In the genomic region with DNA sequence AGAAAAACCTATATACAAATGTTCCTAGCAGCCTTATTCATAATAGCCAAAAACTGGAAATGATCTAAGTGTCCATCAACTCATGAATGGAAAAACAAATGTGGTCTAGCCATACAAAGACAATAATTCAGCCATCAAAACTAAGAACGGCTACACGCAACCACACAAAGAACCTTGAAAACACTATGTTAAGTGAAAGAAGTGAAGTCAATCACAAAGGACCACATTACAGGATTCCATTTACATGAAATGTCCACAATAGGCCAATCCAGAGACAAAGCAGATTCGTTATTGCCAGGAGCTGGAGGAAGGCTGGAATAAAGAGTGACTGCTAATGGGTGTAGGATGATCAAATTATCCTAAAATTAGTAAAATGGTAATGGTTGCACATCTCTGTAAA, we compare ENCODE assay signal across 23 cellular contexts. TPM values are rescaled to one million over a fixed set of nuclear protein-coding genes. Genes with fewer than 3 reads are reported as not detected.
DNase-seq lines count a peak whose midpoint lies in the region; ATAC-seq and TF ChIP-seq lines count a peak whose summit lies in the region.
"Had no signal": no experiment of that assay in that cellular context is flagged by ENCODE, and none has a peak within 500 bp of the region (broad histone marks: within the 10 kb centered on the region; RNA-seq: fewer than 3 reads in every experiment).

No MANE protein-coding gene starts in this region.

- POLR2A ChIA-PET in WTC11 (lab: Charles Lee) = no interaction called here

- CTCF ChIA-PET in WTC11 (lab: Charles Lee) = no interaction called here

- H3K4me1 Mint-ChIP-seq in activated T-cell treated with anti-CD3 and anti-CD28 coated beads, Interleukin-2, amount 50 U/mL, for 72 hours (ENCODE audit: low read depth) = peaks cover 29% of the 10 kb centered on the region
- H3K4me1 Mint-ChIP-seq in WTC11 (peaks cover 61% of the 10 kb centered on the region), neural progenitor cell (peaks cover 33% of the 10 kb centered on the region)
- peaks cover 17% of the 10 kb centered on the region for H3K4me1 Mint-ChIP-seq in central memory CD8-positive, alpha-beta T cell

- no peak overlapping the region for H3K4me3 ChIP-seq in neural progenitor cell
- H3K4me3 ChIP-seq: K562 had no signal

- ATAC-seq in activated T-cell treated with anti-CD3 and anti-CD28 coated beads, Interleukin-2, amount 50 U/mL, for 72 hours (replicated peaks in 1 of 2) = no peak
- no peak for ATAC-seq in WTC11
- ATAC-seq in central memory CD8-positive, alpha-beta T cell (replicated peaks; ENCODE audit: extremely low read depth, poor library complexity, severe bottlenecking) = no peak
- ATAC-seq in GM18520 (IDR thresholded peaks at IDR 0.05; ENCODE audit: unreplicated experiment) = no peak
- ATAC-seq: HepG2, K562 had no signal

- TF ChIP-seq CTCF in WTC11 (IDR thresholded peaks at IDR 0.05) (no peak), neural progenitor cell (IDR thresholded peaks at IDR 0.05) (no peak)

- H3K9me3 Mint-ChIP-seq in activated T-cell treated with anti-CD3 and anti-CD28 coated beads, Interleukin-2, amount 50 U/mL, for 72 hours = no peaks in the 10 kb centered on the region
- H3K9me3 Mint-ChIP-seq in WTC11 (no peaks in the 10 kb centered on the region), neural progenitor cell (no peaks in the 10 kb centered on the region)
- no peaks in the 10 kb centered on the region for H3K9me3 Mint-ChIP-seq in central memory CD8-positive, alpha-beta T cell

- DNase-seq in activated T-cell treated with anti-CD3 and anti-CD28 coated beads, Interleukin-2, amount 50 U/mL, for 72 hours = no peak
- DNase-seq in activated T-cell treated with anti-CD3 and anti-CD28 coated beads for 4 hours (no peak), WTC11 (ENCODE audit: low spot score) (no peak), neural progenitor cell (ENCODE audit: low spot score) (peak; percentile 25), germinal center (ENCODE audit: low spot score) (no peak)
- DNase-seq in central memory CD8-positive, alpha-beta T cell (ENCODE audit: low spot score in 2 of 2) = no peak
- DNase-seq: CD4-positive, CD25-positive, alpha-beta regulatory T cell; DMS79 treated with DMSO at 0.1 percent for 48 hours; H7; MM.1S; NCI-H1092; NCI-H1436; NCI-H187 treated with DMSO at 0.1 percent for 48 hours; NCI-H2171; NCI-H345; NCI-H524; NCI-H774; NK-92 treated with Interleukin-12 subunit alpha and Interleukin-12 subunit beta, amount 100 ng/mL, for 24 hours; SHP77 treated with DMSO at 0.1 percent for 48 hours had no signal

- H3K4me2 ChIP-seq in neural progenitor cell = peak overlapping the region; percentile 69

- peaks cover 52% of the 10 kb centered on the region for H3F3A ChIP-seq in neural progenitor cell (ENCODE audit: low read depth)

- H3K36me3 ChIP-seq in neural progenitor cell = peaks cover 7% of the 10 kb centered on the region

- H3K27ac Mint-ChIP-seq in activated T-cell treated with anti-CD3 and anti-CD28 coated beads, Interleukin-2, amount 50 U/mL, for 72 hours = peak overlapping the region; percentile 10
- H3K27ac Mint-ChIP-seq in WTC11 (peak overlapping the region; percentile 87), neural progenitor cell (no peak overlapping the region)
- peak overlapping the region; percentile 6 for H3K27ac Mint-ChIP-seq in central memory CD8-positive, alpha-beta T cell (ENCODE audit: low read depth)

- H3K27ac ChIP-seq in neural progenitor cell = peak overlapping the region; percentile 40
- H3K27ac ChIP-seq: RWPE1 had no signal

- no peak overlapping the region for H3K9ac ChIP-seq in neural progenitor cell

- H3K9me3 ChIP-seq in neural progenitor cell (ENCODE audit: low read depth) = no peaks in the 10 kb centered on the region

- peaks cover 59% of the 10 kb centered on the region for H3K79me2 ChIP-seq in neural progenitor cell (ENCODE audit: low read depth)

- peaks cover 18 to 19% of the 10 kb centered on the region in 2 donors for H3K36me3 Mint-ChIP-seq in activated T-cell treated with anti-CD3 and anti-CD28 coated beads, Interleukin-2, amount 50 U/mL, for 72 hours (ENCODE audit: insufficient read depth in 2 of 2)
- H3K36me3 Mint-ChIP-seq in WTC11 (peaks cover 78% of the 10 kb centered on the region), neural progenitor cell (peaks cover 48% of the 10 kb centered on the region)
- peaks cover 89% of the 10 kb centered on the region for H3K36me3 Mint-ChIP-seq in central memory CD8-positive, alpha-beta T cell (ENCODE audit: insufficient read depth)

- no peak overlapping the region for H2AFZ ChIP-seq in neural progenitor cell (replicated peaks)

- no peaks in the 10 kb centered on the region for H3K27me3 ChIP-seq in neural progenitor cell

- no peak overlapping the region for H3K4me3 Mint-ChIP-seq in activated T-cell treated with anti-CD3 and anti-CD28 coated beads, Interleukin-2, amount 50 U/mL, for 72 hours
- H3K4me3 Mint-ChIP-seq in WTC11 = no peak overlapping the region
- no peak overlapping the region for H3K4me3 Mint-ChIP-seq in central memory CD8-positive, alpha-beta T cell
- H3K4me3 Mint-ChIP-seq in neural progenitor cell = no peak overlapping the region

- H3K4me1 ChIP-seq in neural progenitor cell = peaks cover 48% of the 10 kb centered on the region

- no peaks in the 10 kb centered on the region for H3K27me3 Mint-ChIP-seq in activated T-cell treated with anti-CD3 and anti-CD28 coated beads, Interleukin-2, amount 50 U/mL, for 72 hours (ENCODE audit: low read depth)
- no peaks in the 10 kb centered on the region for H3K27me3 Mint-ChIP-seq in WTC11 (ENCODE audit: low read depth)
- no peaks in the 10 kb centered on the region for H3K27me3 Mint-ChIP-seq in central memory CD8-positive, alpha-beta T cell
- peaks cover 2% of the 10 kb centered on the region for H3K27me3 Mint-ChIP-seq in neural progenitor cell (ENCODE audit: insufficient read depth, low read depth)
- H3K27me3 Mint-ChIP-seq: CD4-positive, CD25-positive, alpha-beta regulatory T cell had no signal

- H4K20me1 ChIP-seq in neural progenitor cell (ENCODE audit: low read depth) = peaks cover 40% of the 10 kb centered on the region

TF ChIP-seq in WTC11, 78 proteins besides CTCF, POLR2A, EP300 and RAD21:
- no peak for TF ChIP-seq TEAD1 (CRISPR knock-in tag; IDR thresholded peaks at IDR 0.05)
- no peak for TF ChIP-seq RELA (CRISPR knock-in tag; IDR thresholded peaks at IDR 0.05; ENCODE audit: borderline replicate concordance)
- TF ChIP-seq, protein P1, sequence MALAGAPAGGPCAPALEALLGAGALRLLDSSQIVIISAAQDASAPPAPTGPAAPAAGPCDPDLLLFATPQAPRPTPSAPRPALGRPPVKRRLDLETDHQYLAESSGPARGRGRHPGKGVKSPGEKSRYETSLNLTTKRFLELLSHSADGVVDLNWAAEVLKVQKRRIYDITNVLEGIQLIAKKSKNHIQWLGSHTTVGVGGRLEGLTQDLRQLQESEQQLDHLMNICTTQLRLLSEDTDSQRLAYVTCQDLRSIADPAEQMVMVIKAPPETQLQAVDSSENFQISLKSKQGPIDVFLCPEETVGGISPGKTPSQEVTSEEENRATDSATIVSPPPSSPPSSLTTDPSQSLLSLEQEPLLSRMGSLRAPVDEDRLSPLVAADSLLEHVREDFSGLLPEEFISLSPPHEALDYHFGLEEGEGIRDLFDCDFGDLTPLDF (CRISPR knock-in tag; IDR thresholded peaks at IDR 0.05) = no peak
- TF ChIP-seq, protein P2, sequence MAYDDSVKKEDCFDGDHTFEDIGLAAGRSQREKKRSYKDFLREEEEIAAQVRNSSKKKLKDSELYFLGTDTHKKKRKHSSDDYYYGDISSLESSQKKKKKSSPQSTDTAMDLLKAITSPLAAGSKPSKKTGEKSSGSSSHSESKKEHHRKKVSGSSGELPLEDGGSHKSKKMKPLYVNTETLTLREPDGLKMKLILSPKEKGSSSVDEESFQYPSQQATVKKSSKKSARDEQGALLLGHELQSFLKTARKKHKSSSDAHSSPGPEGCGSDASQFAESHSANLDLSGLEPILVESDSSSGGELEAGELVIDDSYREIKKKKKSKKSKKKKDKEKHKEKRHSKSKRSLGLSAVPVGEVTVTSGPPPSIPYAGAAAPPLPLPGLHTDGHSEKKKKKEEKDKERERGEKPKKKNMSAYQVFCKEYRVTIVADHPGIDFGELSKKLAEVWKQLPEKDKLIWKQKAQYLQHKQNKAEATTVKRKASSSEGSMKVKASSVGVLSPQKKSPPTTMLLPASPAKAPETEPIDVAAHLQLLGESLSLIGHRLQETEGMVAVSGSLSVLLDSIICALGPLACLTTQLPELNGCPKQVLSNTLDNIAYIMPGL (CRISPR knock-in tag; IDR thresholded peaks at IDR 0.05) = no peak

RNA-seq across cellular contexts. Expression of gene MKRN1, which starts 21.1 kb away (rescaled TPM):
- 100 to 1,000 TPM in 1 of 2 donors, 10 to 100 TPM in 1; 91.3 to 132 TPM for total RNA-seq in activated T-cell treated with anti-CD3 and anti-CD28 coated beads, Interleukin-2, amount 50 U/mL, for 72 hours
- total RNA-seq in WTC11 (2021) = 106 to 121 TPM (median 106 TPM) in 3 replicates
- total RNA-seq in neural progenitor cell (ENCODE audit: low replicate concordance) = 89.4 and 121 TPM in 2 replicates

RNA-seq across cellular contexts. Expression of gene RAB19, which starts 54.3 kb away (rescaled TPM):
- 10 to 100 TPM; 13.7 to 17.5 TPM for total RNA-seq in activated T-cell treated with anti-CD3 and anti-CD28 coated beads, Interleukin-2, amount 50 U/mL, for 72 hours
- total RNA-seq in WTC11 (2021) (10.8 to 13.9 TPM (median 13.6 TPM) in 3 replicates), neural progenitor cell (ENCODE audit: low replicate concordance) (1.1 and 3.1 TPM in 2 replicates)
- total RNA-seq: K562 had no signal

RNA-seq across cellular contexts. Expression of gene SLC37A3, which starts 59.9 kb away (rescaled TPM):
- 10 to 100 TPM; 54.0 to 77.7 TPM for total RNA-seq in activated T-cell treated with anti-CD3 and anti-CD28 coated beads, Interleukin-2, amount 50 U/mL, for 72 hours
- 48.2 to 54.8 TPM (median 48.7 TPM) in 3 replicates for total RNA-seq in WTC11 (2021)
- 83.4 and 84.7 TPM in 2 replicates for total RNA-seq in neural progenitor cell (ENCODE audit: low replicate concordance)
